In genomic region chr15:75646112-75646943, GRCh38 we compare ENCODE assay signal across 2 cellular contexts.
TF ChIP-seq lines count a peak whose summit lies in the region.

No MANE protein-coding gene starts in this region.

TF ChIP-seq in SK-N-SH, 30 proteins besides CTCF, POLR2A, EP300 and RAD21 (continued from another document):
- TF ChIP-seq, protein P1, sequence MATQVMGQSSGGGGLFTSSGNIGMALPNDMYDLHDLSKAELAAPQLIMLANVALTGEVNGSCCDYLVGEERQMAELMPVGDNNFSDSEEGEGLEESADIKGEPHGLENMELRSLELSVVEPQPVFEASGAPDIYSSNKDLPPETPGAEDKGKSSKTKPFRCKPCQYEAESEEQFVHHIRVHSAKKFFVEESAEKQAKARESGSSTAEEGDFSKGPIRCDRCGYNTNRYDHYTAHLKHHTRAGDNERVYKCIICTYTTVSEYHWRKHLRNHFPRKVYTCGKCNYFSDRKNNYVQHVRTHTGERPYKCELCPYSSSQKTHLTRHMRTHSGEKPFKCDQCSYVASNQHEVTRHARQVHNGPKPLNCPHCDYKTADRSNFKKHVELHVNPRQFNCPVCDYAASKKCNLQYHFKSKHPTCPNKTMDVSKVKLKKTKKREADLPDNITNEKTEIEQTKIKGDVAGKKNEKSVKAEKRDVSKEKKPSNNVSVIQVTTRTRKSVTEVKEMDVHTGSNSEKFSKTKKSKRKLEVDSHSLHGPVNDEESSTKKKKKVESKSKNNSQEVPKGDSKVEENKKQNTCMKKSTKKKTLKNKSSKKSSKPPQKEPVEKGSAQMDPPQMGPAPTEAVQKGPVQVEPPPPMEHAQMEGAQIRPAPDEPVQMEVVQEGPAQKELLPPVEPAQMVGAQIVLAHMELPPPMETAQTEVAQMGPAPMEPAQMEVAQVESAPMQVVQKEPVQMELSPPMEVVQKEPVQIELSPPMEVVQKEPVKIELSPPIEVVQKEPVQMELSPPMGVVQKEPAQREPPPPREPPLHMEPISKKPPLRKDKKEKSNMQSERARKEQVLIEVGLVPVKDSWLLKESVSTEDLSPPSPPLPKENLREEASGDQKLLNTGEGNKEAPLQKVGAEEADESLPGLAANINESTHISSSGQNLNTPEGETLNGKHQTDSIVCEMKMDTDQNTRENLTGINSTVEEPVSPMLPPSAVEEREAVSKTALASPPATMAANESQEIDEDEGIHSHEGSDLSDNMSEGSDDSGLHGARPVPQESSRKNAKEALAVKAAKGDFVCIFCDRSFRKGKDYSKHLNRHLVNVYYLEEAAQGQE (IDR thresholded peaks at IDR 0.05; ENCODE audit: low read depth, low read length): no peak
- TF ChIP-seq SIN3A (IDR thresholded peaks at IDR 0.05; ENCODE audit: borderline replicate concordance, low read depth, low read length) (no peak), FOXM1 (IDR thresholded peaks at IDR 0.05; ENCODE audit: low read depth) (no peak), RXRA (IDR thresholded peaks at IDR 0.05; ENCODE audit: borderline replicate concordance, low read depth) (no peak), TAF1 (IDR thresholded peaks at IDR 0.05; ENCODE audit: borderline replicate concordance, low read depth, low read length) (no peak), ELF1 (IDR thresholded peaks at IDR 0.05) (no peak), JUND (IDR thresholded peaks at IDR 0.05) (no peak)
- TF ChIP-seq, protein P2, sequence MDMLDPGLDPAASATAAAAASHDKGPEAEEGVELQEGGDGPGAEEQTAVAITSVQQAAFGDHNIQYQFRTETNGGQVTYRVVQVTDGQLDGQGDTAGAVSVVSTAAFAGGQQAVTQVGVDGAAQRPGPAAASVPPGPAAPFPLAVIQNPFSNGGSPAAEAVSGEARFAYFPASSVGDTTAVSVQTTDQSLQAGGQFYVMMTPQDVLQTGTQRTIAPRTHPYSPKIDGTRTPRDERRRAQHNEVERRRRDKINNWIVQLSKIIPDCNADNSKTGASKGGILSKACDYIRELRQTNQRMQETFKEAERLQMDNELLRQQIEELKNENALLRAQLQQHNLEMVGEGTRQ (IDR thresholded peaks at IDR 0.05; ENCODE audit: borderline replicate concordance, low read depth, low read length): no peak

TF ChIP-seq in SK-N-SH treated with all-trans-retinoic acid at 6 μM for 48 hours, 23 proteins besides CTCF, POLR2A, EP300 and RAD21 (continued from another document):
- TF ChIP-seq TSHZ2 (CRISPR knock-in tag; IDR thresholded peaks at IDR 0.05) (no peak), RARB (CRISPR knock-in tag; IDR thresholded peaks at IDR 0.05) (no peak), ARNTL (CRISPR knock-in tag; IDR thresholded peaks at IDR 0.05; ENCODE audit: borderline replicate concordance, low read depth) (no peak), BACH2 (CRISPR knock-in tag; IDR thresholded peaks at IDR 0.05; ENCODE audit: borderline replicate concordance) (no peak), CSDC2 (CRISPR knock-in tag; IDR thresholded peaks at IDR 0.05) (no peak), PPARA (CRISPR knock-in tag; IDR thresholded peaks at IDR 0.05; ENCODE audit: borderline replicate concordance) (no peak), OSR1 (CRISPR knock-in tag; IDR thresholded peaks at IDR 0.05) (no peak), ZNF8 (CRISPR knock-in tag; IDR thresholded peaks at IDR 0.05) (no peak)
